Comparison of ENCODE assay signal across 1 cellular context in the genomic region with DNA sequence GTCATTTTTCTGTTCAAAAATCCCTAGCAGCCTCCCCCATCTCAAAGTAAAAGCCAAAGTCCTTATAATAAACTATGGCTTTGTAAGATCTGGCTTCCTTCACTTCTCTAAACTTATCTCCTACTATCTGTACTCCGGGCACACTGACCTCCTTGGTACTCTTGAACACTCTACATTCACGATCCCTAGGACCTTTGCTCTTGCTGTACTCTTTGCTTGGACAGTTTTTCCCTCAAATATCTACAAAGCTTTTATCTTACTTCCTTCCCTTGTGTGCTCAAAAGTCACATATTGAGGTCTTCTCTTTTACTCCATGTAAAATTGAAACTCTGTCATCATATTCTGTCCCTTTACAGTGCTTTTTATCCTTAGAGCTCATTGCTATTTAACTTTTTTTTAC.
TF ChIP-seq lines count a peak whose summit lies in the region.

No MANE protein-coding gene starts in this region.

TF ChIP-seq in HepG2, 621 proteins besides CTCF, POLR2A, EP300 and RAD21:
- TF ChIP-seq, protein P1, sequence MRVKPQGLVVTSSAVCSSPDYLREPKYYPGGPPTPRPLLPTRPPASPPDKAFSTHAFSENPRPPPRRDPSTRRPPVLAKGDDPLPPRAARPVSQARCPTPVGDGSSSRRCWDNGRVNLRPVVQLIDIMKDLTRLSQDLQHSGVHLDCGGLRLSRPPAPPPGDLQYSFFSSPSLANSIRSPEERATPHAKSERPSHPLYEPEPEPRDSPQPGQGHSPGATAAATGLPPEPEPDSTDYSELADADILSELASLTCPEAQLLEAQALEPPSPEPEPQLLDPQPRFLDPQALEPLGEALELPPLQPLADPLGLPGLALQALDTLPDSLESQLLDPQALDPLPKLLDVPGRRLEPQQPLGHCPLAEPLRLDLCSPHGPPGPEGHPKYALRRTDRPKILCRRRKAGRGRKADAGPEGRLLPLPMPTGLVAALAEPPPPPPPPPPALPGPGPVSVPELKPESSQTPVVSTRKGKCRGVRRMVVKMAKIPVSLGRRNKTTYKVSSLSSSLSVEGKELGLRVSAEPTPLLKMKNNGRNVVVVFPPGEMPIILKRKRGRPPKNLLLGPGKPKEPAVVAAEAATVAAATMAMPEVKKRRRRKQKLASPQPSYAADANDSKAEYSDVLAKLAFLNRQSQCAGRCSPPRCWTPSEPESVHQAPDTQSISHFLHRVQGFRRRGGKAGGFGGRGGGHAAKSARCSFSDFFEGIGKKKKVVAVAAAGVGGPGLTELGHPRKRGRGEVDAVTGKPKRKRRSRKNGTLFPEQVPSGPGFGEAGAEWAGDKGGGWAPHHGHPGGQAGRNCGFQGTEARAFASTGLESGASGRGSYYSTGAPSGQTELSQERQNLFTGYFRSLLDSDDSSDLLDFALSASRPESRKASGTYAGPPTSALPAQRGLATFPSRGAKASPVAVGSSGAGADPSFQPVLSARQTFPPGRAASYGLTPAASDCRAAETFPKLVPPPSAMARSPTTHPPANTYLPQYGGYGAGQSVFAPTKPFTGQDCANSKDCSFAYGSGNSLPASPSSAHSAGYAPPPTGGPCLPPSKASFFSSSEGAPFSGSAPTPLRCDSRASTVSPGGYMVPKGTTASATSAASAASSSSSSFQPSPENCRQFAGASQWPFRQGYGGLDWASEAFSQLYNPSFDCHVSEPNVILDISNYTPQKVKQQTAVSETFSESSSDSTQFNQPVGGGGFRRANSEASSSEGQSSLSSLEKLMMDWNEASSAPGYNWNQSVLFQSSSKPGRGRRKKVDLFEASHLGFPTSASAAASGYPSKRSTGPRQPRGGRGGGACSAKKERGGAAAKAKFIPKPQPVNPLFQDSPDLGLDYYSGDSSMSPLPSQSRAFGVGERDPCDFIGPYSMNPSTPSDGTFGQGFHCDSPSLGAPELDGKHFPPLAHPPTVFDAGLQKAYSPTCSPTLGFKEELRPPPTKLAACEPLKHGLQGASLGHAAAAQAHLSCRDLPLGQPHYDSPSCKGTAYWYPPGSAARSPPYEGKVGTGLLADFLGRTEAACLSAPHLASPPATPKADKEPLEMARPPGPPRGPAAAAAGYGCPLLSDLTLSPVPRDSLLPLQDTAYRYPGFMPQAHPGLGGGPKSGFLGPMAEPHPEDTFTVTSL (CRISPR knock-in tag; IDR thresholded peaks at IDR 0.05; ENCODE audit: borderline replicate concordance): peak; percentile 52; the same call in 1 of the 2 replicates
- no peak for TF ChIP-seq TBL1XR1 (IDR thresholded peaks at IDR 0.05; ENCODE audit: borderline replicate concordance, low read length, partially characterized antibody)
- TF ChIP-seq, protein P2, sequence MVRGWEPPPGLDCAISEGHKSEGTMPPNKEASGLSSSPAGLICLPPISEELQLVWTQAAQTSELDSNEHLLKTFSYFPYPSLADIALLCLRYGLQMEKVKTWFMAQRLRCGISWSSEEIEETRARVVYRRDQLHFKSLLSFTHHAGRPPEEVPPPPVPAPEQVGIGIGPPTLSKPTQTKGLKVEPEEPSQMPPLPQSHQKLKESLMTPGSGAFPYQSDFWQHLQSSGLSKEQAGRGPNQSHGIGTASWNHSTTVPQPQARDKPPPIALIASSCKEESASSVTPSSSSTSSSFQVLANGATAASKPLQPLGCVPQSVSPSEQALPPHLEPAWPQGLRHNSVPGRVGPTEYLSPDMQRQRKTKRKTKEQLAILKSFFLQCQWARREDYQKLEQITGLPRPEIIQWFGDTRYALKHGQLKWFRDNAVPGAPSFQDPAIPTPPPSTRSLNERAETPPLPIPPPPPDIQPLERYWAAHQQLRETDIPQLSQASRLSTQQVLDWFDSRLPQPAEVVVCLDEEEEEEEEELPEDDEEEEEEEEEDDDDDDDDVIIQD (CRISPR knock-in tag; IDR thresholded peaks at IDR 0.05; ENCODE audit: low read depth): peak; percentile 89; the same call in 1 of the 2 replicates
- TF ChIP-seq, protein P3, sequence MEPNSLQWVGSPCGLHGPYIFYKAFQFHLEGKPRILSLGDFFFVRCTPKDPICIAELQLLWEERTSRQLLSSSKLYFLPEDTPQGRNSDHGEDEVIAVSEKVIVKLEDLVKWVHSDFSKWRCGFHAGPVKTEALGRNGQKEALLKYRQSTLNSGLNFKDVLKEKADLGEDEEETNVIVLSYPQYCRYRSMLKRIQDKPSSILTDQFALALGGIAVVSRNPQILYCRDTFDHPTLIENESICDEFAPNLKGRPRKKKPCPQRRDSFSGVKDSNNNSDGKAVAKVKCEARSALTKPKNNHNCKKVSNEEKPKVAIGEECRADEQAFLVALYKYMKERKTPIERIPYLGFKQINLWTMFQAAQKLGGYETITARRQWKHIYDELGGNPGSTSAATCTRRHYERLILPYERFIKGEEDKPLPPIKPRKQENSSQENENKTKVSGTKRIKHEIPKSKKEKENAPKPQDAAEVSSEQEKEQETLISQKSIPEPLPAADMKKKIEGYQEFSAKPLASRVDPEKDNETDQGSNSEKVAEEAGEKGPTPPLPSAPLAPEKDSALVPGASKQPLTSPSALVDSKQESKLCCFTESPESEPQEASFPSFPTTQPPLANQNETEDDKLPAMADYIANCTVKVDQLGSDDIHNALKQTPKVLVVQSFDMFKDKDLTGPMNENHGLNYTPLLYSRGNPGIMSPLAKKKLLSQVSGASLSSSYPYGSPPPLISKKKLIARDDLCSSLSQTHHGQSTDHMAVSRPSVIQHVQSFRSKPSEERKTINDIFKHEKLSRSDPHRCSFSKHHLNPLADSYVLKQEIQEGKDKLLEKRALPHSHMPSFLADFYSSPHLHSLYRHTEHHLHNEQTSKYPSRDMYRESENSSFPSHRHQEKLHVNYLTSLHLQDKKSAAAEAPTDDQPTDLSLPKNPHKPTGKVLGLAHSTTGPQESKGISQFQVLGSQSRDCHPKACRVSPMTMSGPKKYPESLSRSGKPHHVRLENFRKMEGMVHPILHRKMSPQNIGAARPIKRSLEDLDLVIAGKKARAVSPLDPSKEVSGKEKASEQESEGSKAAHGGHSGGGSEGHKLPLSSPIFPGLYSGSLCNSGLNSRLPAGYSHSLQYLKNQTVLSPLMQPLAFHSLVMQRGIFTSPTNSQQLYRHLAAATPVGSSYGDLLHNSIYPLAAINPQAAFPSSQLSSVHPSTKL (CRISPR knock-in tag; IDR thresholded peaks at IDR 0.05): peak; percentile 24; the same call in 1 of the 2 replicates
- TF ChIP-seq, protein P4, sequence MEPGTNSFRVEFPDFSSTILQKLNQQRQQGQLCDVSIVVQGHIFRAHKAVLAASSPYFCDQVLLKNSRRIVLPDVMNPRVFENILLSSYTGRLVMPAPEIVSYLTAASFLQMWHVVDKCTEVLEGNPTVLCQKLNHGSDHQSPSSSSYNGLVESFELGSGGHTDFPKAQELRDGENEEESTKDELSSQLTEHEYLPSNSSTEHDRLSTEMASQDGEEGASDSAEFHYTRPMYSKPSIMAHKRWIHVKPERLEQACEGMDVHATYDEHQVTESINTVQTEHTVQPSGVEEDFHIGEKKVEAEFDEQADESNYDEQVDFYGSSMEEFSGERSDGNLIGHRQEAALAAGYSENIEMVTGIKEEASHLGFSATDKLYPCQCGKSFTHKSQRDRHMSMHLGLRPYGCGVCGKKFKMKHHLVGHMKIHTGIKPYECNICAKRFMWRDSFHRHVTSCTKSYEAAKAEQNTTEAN (CRISPR knock-in tag; conservative IDR thresholded peaks at IDR 0.05): 0 out of 2 replicates have a peak, but pooled peaks have one; percentile 28
- TF ChIP-seq RARA (CRISPR knock-in tag; IDR thresholded peaks at IDR 0.05): peak; percentile 20; the same call in 1 of the 2 replicates
- no peak for TF ChIP-seq RFXANK (CRISPR knock-in tag; IDR thresholded peaks at IDR 0.05)
- peak; percentile 58 for TF ChIP-seq MED1 (CRISPR knock-in tag; IDR thresholded peaks at IDR 0.05)
- no peak for TF ChIP-seq KMT2B (CRISPR knock-in tag; IDR thresholded peaks at IDR 0.05)
- peak; percentile 58 for TF ChIP-seq HNF4A (CRISPR knock-in tag; IDR thresholded peaks at IDR 0.05)
- TF ChIP-seq SMAD1 (CRISPR knock-in tag; IDR thresholded peaks at IDR 0.05; ENCODE audit: borderline replicate concordance, low read depth): no peak
- peak; percentile 31; the same call in 1 of the 2 replicates for TF ChIP-seq HNF4G (IDR thresholded peaks at IDR 0.05; ENCODE audit: borderline replicate concordance, low read depth, low read length)
- no peak for TF ChIP-seq HNF4G (CRISPR knock-in tag; IDR thresholded peaks at IDR 0.05; ENCODE audit: borderline replicate concordance, low read depth)
- TF ChIP-seq RXRB (CRISPR knock-in tag; IDR thresholded peaks at IDR 0.05; ENCODE audit: borderline replicate concordance): peak; percentile 30; the same call in 1 of the 2 replicates
- TF ChIP-seq, protein P5, sequence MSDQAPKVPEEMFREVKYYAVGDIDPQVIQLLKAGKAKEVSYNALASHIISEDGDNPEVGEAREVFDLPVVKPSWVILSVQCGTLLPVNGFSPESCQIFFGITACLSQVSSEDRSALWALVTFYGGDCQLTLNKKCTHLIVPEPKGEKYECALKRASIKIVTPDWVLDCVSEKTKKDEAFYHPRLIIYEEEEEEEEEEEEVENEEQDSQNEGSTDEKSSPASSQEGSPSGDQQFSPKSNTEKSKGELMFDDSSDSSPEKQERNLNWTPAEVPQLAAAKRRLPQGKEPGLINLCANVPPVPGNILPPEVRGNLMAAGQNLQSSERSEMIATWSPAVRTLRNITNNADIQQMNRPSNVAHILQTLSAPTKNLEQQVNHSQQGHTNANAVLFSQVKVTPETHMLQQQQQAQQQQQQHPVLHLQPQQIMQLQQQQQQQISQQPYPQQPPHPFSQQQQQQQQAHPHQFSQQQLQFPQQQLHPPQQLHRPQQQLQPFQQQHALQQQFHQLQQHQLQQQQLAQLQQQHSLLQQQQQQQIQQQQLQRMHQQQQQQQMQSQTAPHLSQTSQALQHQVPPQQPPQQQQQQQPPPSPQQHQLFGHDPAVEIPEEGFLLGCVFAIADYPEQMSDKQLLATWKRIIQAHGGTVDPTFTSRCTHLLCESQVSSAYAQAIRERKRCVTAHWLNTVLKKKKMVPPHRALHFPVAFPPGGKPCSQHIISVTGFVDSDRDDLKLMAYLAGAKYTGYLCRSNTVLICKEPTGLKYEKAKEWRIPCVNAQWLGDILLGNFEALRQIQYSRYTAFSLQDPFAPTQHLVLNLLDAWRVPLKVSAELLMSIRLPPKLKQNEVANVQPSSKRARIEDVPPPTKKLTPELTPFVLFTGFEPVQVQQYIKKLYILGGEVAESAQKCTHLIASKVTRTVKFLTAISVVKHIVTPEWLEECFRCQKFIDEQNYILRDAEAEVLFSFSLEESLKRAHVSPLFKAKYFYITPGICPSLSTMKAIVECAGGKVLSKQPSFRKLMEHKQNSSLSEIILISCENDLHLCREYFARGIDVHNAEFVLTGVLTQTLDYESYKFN (CRISPR knock-in tag; conservative IDR thresholded peaks at IDR 0.05): peak; percentile 35; the same call in 1 of the 2 replicates
- TF ChIP-seq GATAD2A (CRISPR knock-in tag; IDR thresholded peaks at IDR 0.05): 0 out of 2 replicates have a peak, but pooled peaks have one; percentile 25
- TF ChIP-seq, protein P6, sequence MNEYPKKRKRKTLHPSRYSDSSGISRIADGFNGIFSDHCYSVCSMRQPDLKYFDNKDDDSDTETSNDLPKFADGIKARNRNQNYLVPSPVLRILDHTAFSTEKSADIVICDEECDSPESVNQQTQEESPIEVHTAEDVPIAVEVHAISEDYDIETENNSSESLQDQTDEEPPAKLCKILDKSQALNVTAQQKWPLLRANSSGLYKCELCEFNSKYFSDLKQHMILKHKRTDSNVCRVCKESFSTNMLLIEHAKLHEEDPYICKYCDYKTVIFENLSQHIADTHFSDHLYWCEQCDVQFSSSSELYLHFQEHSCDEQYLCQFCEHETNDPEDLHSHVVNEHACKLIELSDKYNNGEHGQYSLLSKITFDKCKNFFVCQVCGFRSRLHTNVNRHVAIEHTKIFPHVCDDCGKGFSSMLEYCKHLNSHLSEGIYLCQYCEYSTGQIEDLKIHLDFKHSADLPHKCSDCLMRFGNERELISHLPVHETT (CRISPR knock-in tag; conservative IDR thresholded peaks at IDR 0.05): 0 out of 2 replicates have a peak, but pooled peaks have one; percentile 1
